In genomic region chr7:140924019-140924820, GRCh38 we compare ENCODE assay signal across 8 cellular contexts. TPM values are rescaled to one million over a fixed set of nuclear protein-coding genes. Genes with fewer than 3 reads are reported as not detected.
DNase-seq lines count a peak whose midpoint lies in the region; ATAC-seq and TF ChIP-seq lines count a peak whose summit lies in the region.

No MANE protein-coding gene starts in this region.

- peaks cover 3% of the 10 kb centered on the region for H3K36me3 Mint-ChIP-seq in activated T-helper 2 cell treated with anti-CD3 and anti-CD28 coated beads, Interferon-gamma antibody, Interleukin-2, Interleukin-4, amounts not matched to agents 10 μg/mL and 5 μg/mL and 100 μg/mL, durations not matched to agents 14 hours and 24 hours and 36 hours (ENCODE audit: low read depth)
- no peaks in the 10 kb centered on the region for H3K36me3 Mint-ChIP-seq in neural crest cell (ENCODE audit: low read depth)

- no peaks in the 10 kb centered on the region for H3K9me3 ChIP-seq in stomach smooth muscle (ENCODE audit: control insufficient read depth in 2 of 2, low read length in 2 of 2)

- H3K27me3 ChIP-seq in stomach smooth muscle (ENCODE audit: control insufficient read depth in 1 of 2, insufficient read depth in 2 of 2, low read length in 2 of 2) = no peaks in the 10 kb centered on the region

- H3K4me1 ChIP-seq in stomach smooth muscle (ENCODE audit: control insufficient read depth, insufficient read depth, low read length) = peaks cover 2% of the 10 kb centered on the region

- H3K27ac Mint-ChIP-seq in activated T-helper 2 cell treated with anti-CD3 and anti-CD28 coated beads, Interferon-gamma antibody, Interleukin-2, Interleukin-4, amounts not matched to agents 10 μg/mL and 5 μg/mL and 100 μg/mL, durations not matched to agents 14 hours and 24 hours and 36 hours = no peak overlapping the region
- no peak overlapping the region for H3K27ac Mint-ChIP-seq in neural crest cell (ENCODE audit: unreplicated experiment)

- TF ChIP-seq CTCF in neural crest cell (conservative IDR thresholded peaks at IDR 0.05) = peak; percentile 48

- peak overlapping the region; percentile 79 to 93 for H3K9ac ChIP-seq in stomach smooth muscle (ENCODE audit: low read length in 2 of 2)

- no peaks in the 10 kb centered on the region for H3K9me3 Mint-ChIP-seq in activated T-helper 2 cell treated with anti-CD3 and anti-CD28 coated beads, Interferon-gamma antibody, Interleukin-2, Interleukin-4, amounts not matched to agents 10 μg/mL and 5 μg/mL and 100 μg/mL, durations not matched to agents 14 hours and 24 hours and 36 hours
- H3K9me3 Mint-ChIP-seq in neural crest cell = no peaks in the 10 kb centered on the region

- H3K4me3 ChIP-seq in stomach smooth muscle (ENCODE audit: low read length in 2 of 2) = peak overlapping the region; percentile 74 to 95

- H3K4me3 Mint-ChIP-seq in activated T-helper 2 cell treated with anti-CD3 and anti-CD28 coated beads, Interferon-gamma antibody, Interleukin-2, Interleukin-4, amounts not matched to agents 10 μg/mL and 5 μg/mL and 100 μg/mL, durations not matched to agents 14 hours and 24 hours and 36 hours (ENCODE audit: low read depth) = no peak overlapping the region
- H3K4me3 Mint-ChIP-seq in neural crest cell = no peak overlapping the region

- H3K27me3 Mint-ChIP-seq in activated T-helper 2 cell treated with anti-CD3 and anti-CD28 coated beads, Interferon-gamma antibody, Interleukin-2, Interleukin-4, amounts not matched to agents 10 μg/mL and 5 μg/mL and 100 μg/mL, durations not matched to agents 14 hours and 24 hours and 36 hours (ENCODE audit: low read depth) = peaks cover 2% of the 10 kb centered on the region
- peaks cover 3% of the 10 kb centered on the region for H3K27me3 Mint-ChIP-seq in neural crest cell (ENCODE audit: low read depth)

- DNase-seq in DMS79 (lab: John Stamatoyannopoulos, UW) (peak; percentile 42), HuH-7 (ENCODE audit: low spot score) (peak; percentile 80), RKO (ENCODE audit: low spot score) (peak; percentile 88), fibroblast of the conjunctiva (ENCODE audit: low read depth) (peak; percentile 49), neural crest cell (ENCODE audit: low read depth, low spot score) (peak; percentile 68)
- DNase-seq in activated T-helper 2 cell treated with anti-CD3 and anti-CD28 coated beads, Interferon-gamma antibody, Interleukin-2, Interleukin-4, amounts not matched to agents 10 μg/mL and 5 μg/mL and 100 μg/mL, durations not matched to agents 14 hours and 24 hours and 36 hours (ENCODE audit: low spot score) = peak; percentile 62

- peaks cover 8% of the 10 kb centered on the region for H3K4me1 Mint-ChIP-seq in activated T-helper 2 cell treated with anti-CD3 and anti-CD28 coated beads, Interferon-gamma antibody, Interleukin-2, Interleukin-4, amounts not matched to agents 10 μg/mL and 5 μg/mL and 100 μg/mL, durations not matched to agents 14 hours and 24 hours and 36 hours (ENCODE audit: low read depth)
- peaks cover 9% of the 10 kb centered on the region for H3K4me1 Mint-ChIP-seq in neural crest cell

- intact Hi-C loops in activated T-helper 2 cell treated with anti-CD3 and anti-CD28 coated beads, Interferon-gamma antibody, Interleukin-2, Interleukin-4, amounts not matched to agents 10 μg/mL and 5 μg/mL and 100 μg/mL, durations not matched to agents 14 hours and 24 hours and 36 hours (cut with micrococcal nuclease) = loop anchor here (1.0 to 10.0 kb wide), 8 partner anchors 22 to 814 kb away; partner anchors contain the start of genes AGK, MRPS33, NDUFB2 and RAB19

- H3K27ac ChIP-seq in stomach smooth muscle (ENCODE audit: low read length) = peak overlapping the region; percentile 97

- peak; percentile 82 for ATAC-seq in GM21526 (IDR thresholded peaks at IDR 0.05; ENCODE audit: low FRiP score, unreplicated experiment)

- H3K36me3 ChIP-seq in stomach smooth muscle (ENCODE audit: control insufficient read depth in 2 of 2, insufficient read depth in 2 of 2, low read length in 2 of 2) = no peaks in the 10 kb centered on the region

RNA-seq across cellular contexts. Expression of gene BRAF, which starts 0.5 kb away (rescaled TPM):
- total RNA-seq in activated T-helper 2 cell treated with anti-CD3 and anti-CD28 coated beads, Interferon-gamma antibody, Interleukin-2, Interleukin-4, amounts not matched to agents 10 μg/mL and 5 μg/mL and 100 μg/mL, durations not matched to agents 14 hours and 24 hours and 36 hours = 25.6 and 25.7 TPM in 2 replicates
- total RNA-seq in neural crest cell = 27.7 and 35.6 TPM in 2 replicates

Comparison
In these comparisons a context has a peak if more than half of its experiments do, and no peak if none do; other contexts are left out.
1. Peak in every context shown above with its lines: DNase-seq, ATAC-seq, H3K4me3 ChIP-seq and H3K27ac ChIP-seq.